ENCODE assay signal across 9 cellular contexts in the genomic region with DNA sequence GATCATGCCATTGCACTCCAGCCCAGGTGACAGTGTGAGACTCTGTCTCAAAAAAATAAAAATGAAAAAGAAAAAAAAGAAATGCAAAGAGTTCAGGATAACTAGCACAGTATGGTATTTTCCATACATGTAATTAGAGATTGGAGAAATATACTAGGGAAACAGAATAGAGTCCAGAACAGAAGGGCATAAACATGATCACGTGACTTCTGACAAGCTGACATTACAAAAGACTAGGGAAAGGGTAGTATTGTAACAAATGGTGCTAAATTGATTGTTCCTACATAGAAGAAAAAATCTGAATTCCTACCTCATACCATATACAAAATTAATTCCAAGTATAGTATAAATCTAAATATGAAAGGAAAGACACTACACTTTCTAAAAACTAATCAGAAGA. TPM values are rescaled to one million over a fixed set of nuclear protein-coding genes. Genes with fewer than 3 reads are reported as not detected.
"Had no signal": no experiment of that assay in that cellular context is flagged by ENCODE, and none has a peak within 500 bp of the region (broad histone marks: within the 10 kb centered on the region; RNA-seq: fewer than 3 reads in every experiment).

No MANE protein-coding gene starts in this region.

- DNase-seq: H9, HCEC 1CT, KG1 had no signal

- ATAC-seq: GM23338 had no signal

- H3K4me2 ChIP-seq: GM23338 had no signal

- H3K4me3 ChIP-seq: GM23338 had no signal

- FAIRE-seq: H1, H54, HTR-8/SVneo had no signal

- H2AFZ ChIP-seq: GM23338 had no signal

RNA-seq across cellular contexts. Expression of gene NLRP5, which starts 1.3 kb away (rescaled TPM):
- total RNA-seq: GM23338, H1, H9, HT-29 had no signal
- polyA plus RNA-seq: GM23338, H1, IgD-negative memory B cell had no signal

RNA-seq across cellular contexts. Expression of gene NLRP8, which starts 37.6 kb away (rescaled TPM):
- total RNA-seq: GM23338, H1, H9, HT-29 had no signal
- polyA plus RNA-seq: GM23338, H1, IgD-negative memory B cell had no signal

RNA-seq across cellular contexts. Expression of gene NLRP13, which starts 53.1 kb away (rescaled TPM):
- total RNA-seq: GM23338, H1, H9, HT-29 had no signal
- polyA plus RNA-seq: GM23338, H1, IgD-negative memory B cell had no signal
